8 cellular contexts compared by ENCODE assay signal in the genomic region with DNA sequence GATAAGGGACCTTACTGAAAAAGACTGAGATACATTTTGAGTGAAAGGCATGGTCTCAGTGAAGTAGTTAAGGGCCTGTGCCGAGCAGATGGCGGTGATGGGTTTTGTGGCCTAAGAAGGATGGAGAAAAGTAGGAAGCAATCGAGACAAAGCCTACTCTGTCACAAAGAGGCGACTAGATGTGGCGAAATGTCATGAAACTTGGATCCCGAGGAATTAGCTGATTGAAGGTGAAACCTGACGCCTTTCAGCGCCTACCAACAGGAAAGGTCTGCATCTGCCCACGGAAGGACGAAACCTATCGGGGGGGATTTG. TPM values are rescaled to one million over a fixed set of nuclear protein-coding genes. Genes with fewer than 3 reads are reported as not detected.
A peak's percentile ranks its signal among the peaks of the same experiment; 100 is the strongest.
DNase-seq lines count a peak whose midpoint lies in the region; ATAC-seq lines count a peak whose summit lies in the region.

No MANE protein-coding gene starts in this region.

- H3K4me3 Mint-ChIP-seq in CD4-positive, alpha-beta memory T cell, result peak overlapping the region; percentile 93 to 99 (median 98)
- H3K4me3 Mint-ChIP-seq in activated naive CD8-positive, alpha-beta T cell, result peak overlapping the region; percentile 98

- H3K36me3 ChIP-seq in CD4-positive, alpha-beta memory T cell (ENCODE audit: insufficient read depth, low read length), result no peaks in the 10 kb centered on the region
- H3K36me3 ChIP-seq in subcutaneous abdominal adipose tissue (ENCODE audit: control insufficient read depth in 5 of 5, insufficient read depth in 5 of 5, low read length in 5 of 5), result peaks cover 0 to 5% (median 0%) of the 10 kb centered on the region in 5 donors

- intact Hi-C loops in CD4-positive, alpha-beta memory T cell (cut with micrococcal nuclease), result loop anchor here (2.0 to 5.0 kb wide), 5 partner anchors 108 to 1138 kb away; partner anchors contain the start of genes CEP76, CHMP1B, FAM210A and PSMG2

- peaks cover 0 to 3% (median 0%) of the 10 kb centered on the region in 8 donors for H3K9me3 Mint-ChIP-seq in CD4-positive, alpha-beta memory T cell
- H3K9me3 Mint-ChIP-seq in activated naive CD8-positive, alpha-beta T cell (ENCODE audit: low read depth), result no peaks in the 10 kb centered on the region

- no peaks in the 10 kb centered on the region for H3K9me3 ChIP-seq in CD4-positive, alpha-beta memory T cell (ENCODE audit: control insufficient read depth in 1 of 2, low read length in 2 of 2)
- no peaks in the 10 kb centered on the region for H3K9me3 ChIP-seq in subcutaneous abdominal adipose tissue (ENCODE audit: control insufficient read depth in 5 of 5, low read length in 5 of 5)

- H3K4me1 ChIP-seq in CD4-positive, alpha-beta memory T cell (ENCODE audit: insufficient read depth, low read length), result peaks cover 36% of the 10 kb centered on the region
- peaks cover 0 to 25% (median 20%) of the 10 kb centered on the region in 5 donors for H3K4me1 ChIP-seq in subcutaneous abdominal adipose tissue (ENCODE audit: control insufficient read depth in 5 of 5, insufficient read depth in 5 of 5, low read length in 5 of 5)

- H3K36me3 Mint-ChIP-seq in CD4-positive, alpha-beta memory T cell, result peaks cover 0 to 16% of the 10 kb centered on the region in 2 donors
- no peaks in the 10 kb centered on the region for H3K36me3 Mint-ChIP-seq in activated naive CD8-positive, alpha-beta T cell

- no peaks in the 10 kb centered on the region for H3K27me3 ChIP-seq in CD4-positive, alpha-beta memory T cell (ENCODE audit: insufficient read depth, low read length)
- no peaks in the 10 kb centered on the region for H3K27me3 ChIP-seq in subcutaneous abdominal adipose tissue (ENCODE audit: control insufficient read depth in 5 of 5, insufficient read depth in 4 of 5, low read length in 5 of 5)

- POLR2A ChIA-PET in CD4-positive, alpha-beta memory T cell (lab: Charles Lee; ENCODE audit: partially characterized antibody), result interaction anchor here (0.6 to 2.2 kb wide), 12 partner anchors 10 to 736 kb away, joined by 3 to 26 read pairs (median 5); partner anchors contain the start of genes AFG3L2, CEP76, FAM210A and PSMG2

- peak overlapping the region; percentile 93 for H3K27ac ChIP-seq in CD4-positive, alpha-beta memory T cell (ENCODE audit: low read depth, low read length)
- peak overlapping the region; percentile 91 for H3K27ac ChIP-seq in subcutaneous abdominal adipose tissue (ENCODE audit: low read depth, low read length)

- peak overlapping the region; percentile 88 to 99 (median 94) for H3K27ac Mint-ChIP-seq in CD4-positive, alpha-beta memory T cell
- H3K27ac Mint-ChIP-seq in activated naive CD8-positive, alpha-beta T cell, result peak overlapping the region; percentile 96

- peaks cover 0 to 29% (median 23%) of the 10 kb centered on the region in 4 donors for H3K4me1 Mint-ChIP-seq in CD4-positive, alpha-beta memory T cell
- peaks cover 16% of the 10 kb centered on the region for H3K4me1 Mint-ChIP-seq in activated naive CD8-positive, alpha-beta T cell (ENCODE audit: low read depth)

- no peak for DNase-seq in CD4-positive, alpha-beta memory T cell
- DNase-seq in iPS-NIHi7 (ENCODE audit: extremely low spot score) (peak; percentile 37), NCI-H146 treated with DMSO at 0.1 percent for 48 hours (lab: John Stamatoyannopoulos, UW; ENCODE audit: unreplicated experiment) (no peak), RPMI8226 (no peak)

- H3K9ac ChIP-seq in subcutaneous abdominal adipose tissue (ENCODE audit: low read length in 5 of 5), result peak overlapping the region; percentile 65 to 79 (median 76)

- H3K4me3 ChIP-seq in CD4-positive, alpha-beta memory T cell (ENCODE audit: low read length in 2 of 2), result peak overlapping the region; percentile 8 to 70
- peak overlapping the region; percentile 85 to 96 (median 93) for H3K4me3 ChIP-seq in subcutaneous abdominal adipose tissue (ENCODE audit: low read depth in 1 of 5, low read length in 5 of 5)

- ATAC-seq in HG03025 (IDR thresholded peaks at IDR 0.05; ENCODE audit: low FRiP score, unreplicated experiment) (peak; percentile 13), HG02588 (IDR thresholded peaks at IDR 0.05; ENCODE audit: unreplicated experiment) (no peak)

- no peaks in the 10 kb centered on the region for H3K27me3 Mint-ChIP-seq in CD4-positive, alpha-beta memory T cell
- no peaks in the 10 kb centered on the region for H3K27me3 Mint-ChIP-seq in activated naive CD8-positive, alpha-beta T cell

- CTCF ChIA-PET in CD4-positive, alpha-beta memory T cell (lab: Charles Lee; ENCODE audit: partially characterized antibody), result interaction anchor here (0.8 to 2.0 kb wide), 5 partner anchors 10 to 169 kb away, joined by 3 to 7 read pairs (median 4); no protein-coding TSS in a partner anchor

RNA-seq across cellular contexts. Expression of gene CEP192, which starts 0.5 kb away (rescaled TPM):
- total RNA-seq in CD4-positive, alpha-beta memory T cell, result 10 to 100 TPM; 42.5 to 45.5 TPM
- polyA plus RNA-seq in CD4-positive, alpha-beta memory T cell, result 1 to 10 TPM; 3.3 to 9.6 TPM

RNA-seq across cellular contexts. Expression of gene SEH1L, which starts 42.8 kb away (rescaled TPM):
- 10 to 100 TPM; 28.9 to 31.3 TPM for total RNA-seq in CD4-positive, alpha-beta memory T cell
- polyA plus RNA-seq in CD4-positive, alpha-beta memory T cell, result 10 to 100 TPM; 27.6 to 29.8 TPM
